ENCODE assay signal across 16 cellular contexts in the genomic region with DNA sequence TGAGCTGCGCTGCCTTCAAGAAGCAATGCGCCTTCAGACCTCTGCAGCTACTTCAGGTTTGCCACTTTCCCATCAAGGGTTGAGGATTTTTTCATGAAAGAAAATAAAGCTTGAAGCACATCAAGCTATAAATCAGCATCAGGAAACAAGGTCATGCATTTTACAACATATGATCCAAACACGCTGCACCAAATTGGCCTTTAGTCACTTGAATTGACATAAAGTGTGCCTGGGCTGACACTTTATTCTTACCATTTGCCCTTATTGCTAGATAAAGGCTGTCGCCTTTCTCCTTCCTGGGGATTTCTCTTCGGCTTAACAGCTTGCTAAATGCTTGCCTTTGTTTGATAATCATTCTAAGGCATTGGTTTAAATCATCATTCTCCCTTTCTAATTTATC.
"Had no signal": no experiment of that assay in that cellular context is flagged by ENCODE, and none has a peak within 500 bp of the region (broad histone marks: within the 10 kb centered on the region; RNA-seq: fewer than 3 reads in every experiment).

No MANE protein-coding gene starts in this region.

- H3K4me1 Mint-ChIP-seq: memory B cell; stimulated activated naive CD8-positive, alpha-beta T cell treated with anti-CD3 and anti-CD28 coated beads, Interleukin-15, amount 100 ng/mL, for 72 hours had no signal

- H3K4me3 ChIP-seq: cardiac muscle cell, gastrocnemius medialis, left lung, prostate gland, testis, upper lobe of right lung had no signal

- H3K9me3 Mint-ChIP-seq: activated CD8-positive, alpha-beta T cell treated with anti-CD3 and anti-CD28 coated beads for 36 hours; activated T-cell treated with anti-CD3 and anti-CD28 coated beads, Interleukin-2, amount 50 U/mL, for 4 hours; memory B cell; natural killer cell treated with Interleukin-12 subunit alpha and Interleukin-12 subunit beta and Interleukin-15 and Interleukin-18, amount 100 ng/mL, for 72 hours; stimulated activated naive CD8-positive, alpha-beta T cell treated with anti-CD3 and anti-CD28 coated beads, Interleukin-15, amount 100 ng/mL, for 72 hours; T-helper 1 cell treated with Interleukin-12 subunit alpha and Interleukin-12 subunit beta and Interleukin-4 antibody, amounts not matched to agents 30 μg/mL and 1 μg/mL, for 36 hours had no signal

- DNase-seq: activated CD4-positive, alpha-beta T cell treated with anti-CD3 and anti-CD28 coated beads for 48 hours; activated CD8-positive, alpha-beta T cell treated with anti-CD3 and anti-CD28 coated beads for 36 hours; activated effector memory CD4-positive, alpha-beta T cell treated with Interleukin-2 at 50 U/mL for 16 hours; activated naive CD4-positive, alpha-beta T cell treated with anti-CD3 and anti-CD28 coated beads, Interleukin-2, amount 50 U/mL, for 16 hours; activated T-cell treated with anti-CD3 and anti-CD28 coated beads, Interleukin-2, amount 50 U/mL, for 4 hours; gastrocnemius medialis; islet precursor cell; left lung; stimulated activated naive CD8-positive, alpha-beta T cell treated with anti-CD3 and anti-CD28 coated beads, Interleukin-15, amount 100 ng/mL, for 72 hours; testis; upper lobe of right lung had no signal

- H3K27ac ChIP-seq: cardiac muscle cell, gastrocnemius medialis, left lung, prostate gland, testis, upper lobe of right lung had no signal

- H3K9me3 ChIP-seq: gastrocnemius medialis, left lung, prostate gland, testis, upper lobe of right lung had no signal

- H3K27ac Mint-ChIP-seq: activated CD8-positive, alpha-beta T cell treated with anti-CD3 and anti-CD28 coated beads for 36 hours; memory B cell; natural killer cell treated with Interleukin-12 subunit alpha and Interleukin-12 subunit beta and Interleukin-15 and Interleukin-18, amount 100 ng/mL, for 72 hours; stimulated activated naive CD8-positive, alpha-beta T cell treated with anti-CD3 and anti-CD28 coated beads, Interleukin-15, amount 100 ng/mL, for 72 hours; T-helper 1 cell treated with Interleukin-12 subunit alpha and Interleukin-12 subunit beta and Interleukin-4 antibody, amounts not matched to agents 30 μg/mL and 1 μg/mL, for 36 hours had no signal

- ATAC-seq: activated CD8-positive, alpha-beta T cell treated with anti-CD3 and anti-CD28 coated beads for 36 hours; activated T-cell treated with anti-CD3 and anti-CD28 coated beads, Interleukin-2, amount 50 U/mL, for 4 hours; gastrocnemius medialis; left lung; natural killer cell treated with Interleukin-12 subunit alpha and Interleukin-12 subunit beta and Interleukin-15 and Interleukin-18, amount 100 ng/mL, for 72 hours; stimulated activated naive CD8-positive, alpha-beta T cell treated with anti-CD3 and anti-CD28 coated beads, Interleukin-15, amount 100 ng/mL, for 72 hours had no signal

- H3K36me3 Mint-ChIP-seq: memory B cell; natural killer cell treated with Interleukin-12 subunit alpha and Interleukin-12 subunit beta and Interleukin-15 and Interleukin-18, amount 100 ng/mL, for 72 hours had no signal

- H3K27me3 ChIP-seq: cardiac muscle cell, gastrocnemius medialis, left lung, testis, upper lobe of right lung had no signal

- H3K4me3 Mint-ChIP-seq: activated CD8-positive, alpha-beta T cell treated with anti-CD3 and anti-CD28 coated beads for 36 hours; activated T-cell treated with anti-CD3 and anti-CD28 coated beads, Interleukin-2, amount 50 U/mL, for 4 hours; memory B cell; natural killer cell treated with Interleukin-12 subunit alpha and Interleukin-12 subunit beta and Interleukin-15 and Interleukin-18, amount 100 ng/mL, for 72 hours; stimulated activated naive CD8-positive, alpha-beta T cell treated with anti-CD3 and anti-CD28 coated beads, Interleukin-15, amount 100 ng/mL, for 72 hours; T-helper 1 cell treated with Interleukin-12 subunit alpha and Interleukin-12 subunit beta and Interleukin-4 antibody, amounts not matched to agents 30 μg/mL and 1 μg/mL, for 36 hours had no signal

- H3K36me3 ChIP-seq: cardiac muscle cell, gastrocnemius medialis, left lung, prostate gland, upper lobe of right lung had no signal

- H3K4me1 ChIP-seq: left lung, prostate gland, testis, upper lobe of right lung had no signal
